In genomic region chr19:1238373-1239303, GRCh38 we compare ENCODE assay signal across 1 cellular context.
TF ChIP-seq lines count a peak whose summit lies in the region.

No MANE protein-coding gene starts in this region.

TF ChIP-seq in H1, 55 proteins besides CTCF, POLR2A, EP300 and RAD21:
- TF ChIP-seq SUZ12 (IDR thresholded peaks at IDR 0.05; ENCODE audit: low read length) (peak; percentile 36; the same call in 1 of the 2 replicates), MAX (IDR thresholded peaks at IDR 0.05) (peak; percentile 44; the same call in 1 of the 2 replicates), HDAC6 (IDR thresholded peaks at IDR 0.05; ENCODE audit: low read depth, low read length) (no peak), RBBP5 (IDR thresholded peaks at IDR 0.05; ENCODE audit: borderline replicate concordance, low read depth, low read length) (0 out of 2 replicates have a peak, but pooled peaks have one; percentile 10)
